Comparison of ENCODE assay signal across 21 cellular contexts in the genomic region with DNA sequence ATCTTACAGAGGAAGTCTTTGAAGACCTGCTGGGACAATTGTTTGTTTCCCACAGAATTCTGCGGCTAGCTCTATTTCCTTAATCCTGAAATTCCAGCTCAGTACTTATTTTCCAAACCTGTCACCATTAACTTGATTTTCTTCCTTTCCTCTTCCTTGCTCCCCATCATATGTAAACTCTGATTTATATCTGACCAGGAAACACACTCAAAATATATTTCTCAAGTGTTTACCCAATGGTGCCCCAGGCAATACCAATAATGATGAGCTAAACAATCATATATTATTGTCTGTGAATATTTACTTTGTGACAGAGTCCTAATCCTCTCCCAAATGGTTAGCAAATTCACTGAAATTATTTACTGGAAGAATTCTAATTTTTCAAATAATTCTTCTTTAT.
"Had no signal": no experiment of that assay in that cellular context is flagged by ENCODE, and none has a peak within 500 bp of the region (broad histone marks: within the 10 kb centered on the region; RNA-seq: fewer than 3 reads in every experiment).

No MANE protein-coding gene starts in this region.

- H3K4me1 Mint-ChIP-seq: activated CD8-positive, alpha-beta memory T cell treated with anti-CD3 and anti-CD28 coated beads, Interleukin-2, amount 10 ng/mL, durations not matched to agents 7 days and 5 days; activated naive CD4-positive, alpha-beta T cell treated with anti-CD3 and anti-CD28 coated beads, Interleukin-2, amount 10 ng/mL, durations not matched to agents 7 days and 5 days; activated naive CD8-positive, alpha-beta T cell treated with anti-CD3 and anti-CD28 coated beads for 36 hours; T-helper 17 cell had no signal

- H3K4me3 Mint-ChIP-seq: activated CD8-positive, alpha-beta memory T cell treated with anti-CD3 and anti-CD28 coated beads, Interleukin-2, amount 10 ng/mL, durations not matched to agents 7 days and 5 days; activated naive CD4-positive, alpha-beta T cell treated with anti-CD3 and anti-CD28 coated beads, Interleukin-2, amount 10 ng/mL, durations not matched to agents 7 days and 5 days; activated naive CD8-positive, alpha-beta T cell treated with anti-CD3 and anti-CD28 coated beads for 36 hours; activated T-cell treated with anti-CD3 and anti-CD28 coated beads, Interleukin-2, amount 50 U/mL, for 4 hours; T-helper 17 cell; WTC11 had no signal

- H3K27me3 Mint-ChIP-seq: activated CD8-positive, alpha-beta memory T cell treated with anti-CD3 and anti-CD28 coated beads, Interleukin-2, amount 10 ng/mL, durations not matched to agents 7 days and 5 days; activated naive CD4-positive, alpha-beta T cell treated with anti-CD3 and anti-CD28 coated beads, Interleukin-2, amount 10 ng/mL, durations not matched to agents 7 days and 5 days; T-helper 17 cell had no signal

- H3K36me3 Mint-ChIP-seq: activated CD8-positive, alpha-beta memory T cell treated with anti-CD3 and anti-CD28 coated beads, Interleukin-2, amount 10 ng/mL, durations not matched to agents 7 days and 5 days; activated naive CD4-positive, alpha-beta T cell treated with anti-CD3 and anti-CD28 coated beads, Interleukin-2, amount 10 ng/mL, durations not matched to agents 7 days and 5 days; activated naive CD8-positive, alpha-beta T cell treated with anti-CD3 and anti-CD28 coated beads for 36 hours had no signal

- H3K4me3 ChIP-seq: cardiac muscle cell had no signal

- FAIRE-seq: RCC 7860 had no signal

- H3K27ac Mint-ChIP-seq: activated CD8-positive, alpha-beta memory T cell treated with anti-CD3 and anti-CD28 coated beads, Interleukin-2, amount 10 ng/mL, durations not matched to agents 7 days and 5 days; activated naive CD4-positive, alpha-beta T cell treated with anti-CD3 and anti-CD28 coated beads, Interleukin-2, amount 10 ng/mL, durations not matched to agents 7 days and 5 days; activated naive CD8-positive, alpha-beta T cell treated with anti-CD3 and anti-CD28 coated beads for 36 hours; T-helper 17 cell; WTC11 had no signal

- DNase-seq: activated CD4-positive, alpha-beta T cell treated with anti-CD3 and anti-CD28 coated beads for 48 hours; activated CD4-positive, alpha-beta T cell treated with anti-CD3 and anti-CD28 coated beads, Interleukin-2, amount 50 U/mL, for 48 hours; activated CD4-positive, CD25-positive, alpha-beta regulatory T cell treated with anti-CD3 and anti-CD28 coated beads, Interleukin-2, amount 50 U/mL, for 72 hours; activated CD8-positive, alpha-beta memory T cell treated with anti-CD3 and anti-CD28 coated beads, Interleukin-2, amount 10 ng/mL, durations not matched to agents 7 days and 5 days; activated effector memory CD4-positive, alpha-beta T cell treated with anti-CD3 and anti-CD28 coated beads, Interleukin-2, amount 50 U/mL, for 16 hours; activated naive CD4-positive, alpha-beta T cell treated with anti-CD3 and anti-CD28 coated beads, Interleukin-2, amount 10 ng/mL, durations not matched to agents 7 days and 5 days; activated naive CD8-positive, alpha-beta T cell treated with anti-CD3 and anti-CD28 coated beads for 36 hours; activated T-cell treated with anti-CD3 and anti-CD28 coated beads, Interleukin-2, amount 50 U/mL, for 4 hours; brain microvascular endothelial cell; KG1; NCI-H1092; NCI-H1436 treated with DMSO at 0.1 percent for 48 hours; NCI-H187; NCI-H2081; NCI-H526; SHP77 treated with DMSO at 0.1 percent for 48 hours; T-helper 17 cell; T-helper 9 cell had no signal
